ENCODE assay signal across 2 cellular contexts in the genomic region with DNA sequence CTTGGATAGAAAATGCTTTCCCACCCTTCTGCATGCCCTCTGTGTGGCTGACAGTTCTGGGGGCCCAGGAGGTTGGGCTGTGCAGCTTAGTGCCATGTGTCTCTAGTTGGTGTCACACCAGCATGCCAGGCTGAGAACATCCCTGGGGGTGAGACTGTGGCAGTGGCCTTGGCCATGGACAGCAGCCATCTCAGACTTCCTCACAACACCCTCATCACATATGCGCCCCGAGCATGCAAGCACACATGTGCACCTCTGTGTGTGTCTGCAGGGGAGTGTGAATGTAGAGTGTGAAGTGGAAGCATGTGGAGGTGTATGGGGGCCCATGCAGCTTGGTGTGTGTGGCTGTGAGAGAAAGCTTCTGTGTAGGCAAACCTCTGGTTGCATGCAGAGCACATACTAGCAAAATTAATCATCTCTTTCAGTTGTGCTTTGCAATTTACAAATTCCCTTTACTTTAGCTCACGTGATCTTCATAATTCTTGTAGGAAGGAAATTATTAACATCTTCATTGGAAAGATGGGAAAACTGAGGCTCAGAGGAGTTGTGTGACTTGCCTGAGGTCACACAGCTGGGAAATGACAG.
A peak's percentile ranks its signal among the peaks of the same experiment; 100 is the strongest.
TF ChIP-seq lines count a peak whose summit lies in the region.

No MANE protein-coding gene starts in this region.

TF ChIP-seq in SK-N-SH, 30 proteins besides CTCF, POLR2A, EP300 and RAD21:
- TF ChIP-seq, protein P1, sequence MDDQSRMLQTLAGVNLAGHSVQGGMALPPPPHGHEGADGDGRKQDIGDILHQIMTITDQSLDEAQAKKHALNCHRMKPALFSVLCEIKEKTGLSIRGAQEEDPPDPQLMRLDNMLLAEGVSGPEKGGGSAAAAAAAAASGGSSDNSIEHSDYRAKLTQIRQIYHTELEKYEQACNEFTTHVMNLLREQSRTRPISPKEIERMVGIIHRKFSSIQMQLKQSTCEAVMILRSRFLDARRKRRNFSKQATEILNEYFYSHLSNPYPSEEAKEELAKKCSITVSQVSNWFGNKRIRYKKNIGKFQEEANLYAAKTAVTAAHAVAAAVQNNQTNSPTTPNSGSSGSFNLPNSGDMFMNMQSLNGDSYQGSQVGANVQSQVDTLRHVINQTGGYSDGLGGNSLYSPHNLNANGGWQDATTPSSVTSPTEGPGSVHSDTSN (IDR thresholded peaks at IDR 0.05): no peak
- TF ChIP-seq, protein P2, sequence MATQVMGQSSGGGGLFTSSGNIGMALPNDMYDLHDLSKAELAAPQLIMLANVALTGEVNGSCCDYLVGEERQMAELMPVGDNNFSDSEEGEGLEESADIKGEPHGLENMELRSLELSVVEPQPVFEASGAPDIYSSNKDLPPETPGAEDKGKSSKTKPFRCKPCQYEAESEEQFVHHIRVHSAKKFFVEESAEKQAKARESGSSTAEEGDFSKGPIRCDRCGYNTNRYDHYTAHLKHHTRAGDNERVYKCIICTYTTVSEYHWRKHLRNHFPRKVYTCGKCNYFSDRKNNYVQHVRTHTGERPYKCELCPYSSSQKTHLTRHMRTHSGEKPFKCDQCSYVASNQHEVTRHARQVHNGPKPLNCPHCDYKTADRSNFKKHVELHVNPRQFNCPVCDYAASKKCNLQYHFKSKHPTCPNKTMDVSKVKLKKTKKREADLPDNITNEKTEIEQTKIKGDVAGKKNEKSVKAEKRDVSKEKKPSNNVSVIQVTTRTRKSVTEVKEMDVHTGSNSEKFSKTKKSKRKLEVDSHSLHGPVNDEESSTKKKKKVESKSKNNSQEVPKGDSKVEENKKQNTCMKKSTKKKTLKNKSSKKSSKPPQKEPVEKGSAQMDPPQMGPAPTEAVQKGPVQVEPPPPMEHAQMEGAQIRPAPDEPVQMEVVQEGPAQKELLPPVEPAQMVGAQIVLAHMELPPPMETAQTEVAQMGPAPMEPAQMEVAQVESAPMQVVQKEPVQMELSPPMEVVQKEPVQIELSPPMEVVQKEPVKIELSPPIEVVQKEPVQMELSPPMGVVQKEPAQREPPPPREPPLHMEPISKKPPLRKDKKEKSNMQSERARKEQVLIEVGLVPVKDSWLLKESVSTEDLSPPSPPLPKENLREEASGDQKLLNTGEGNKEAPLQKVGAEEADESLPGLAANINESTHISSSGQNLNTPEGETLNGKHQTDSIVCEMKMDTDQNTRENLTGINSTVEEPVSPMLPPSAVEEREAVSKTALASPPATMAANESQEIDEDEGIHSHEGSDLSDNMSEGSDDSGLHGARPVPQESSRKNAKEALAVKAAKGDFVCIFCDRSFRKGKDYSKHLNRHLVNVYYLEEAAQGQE (IDR thresholded peaks at IDR 0.05; ENCODE audit: low read depth, low read length): 0 out of 2 replicates have a peak, but pooled peaks have one; percentile 27
- no peak for TF ChIP-seq JUND (IDR thresholded peaks at IDR 0.05)

TF ChIP-seq in SK-N-SH treated with all-trans-retinoic acid at 6 μM for 48 hours, 23 proteins besides CTCF, POLR2A, EP300 and RAD21 (continued from another document):
- TF ChIP-seq, protein P3, sequence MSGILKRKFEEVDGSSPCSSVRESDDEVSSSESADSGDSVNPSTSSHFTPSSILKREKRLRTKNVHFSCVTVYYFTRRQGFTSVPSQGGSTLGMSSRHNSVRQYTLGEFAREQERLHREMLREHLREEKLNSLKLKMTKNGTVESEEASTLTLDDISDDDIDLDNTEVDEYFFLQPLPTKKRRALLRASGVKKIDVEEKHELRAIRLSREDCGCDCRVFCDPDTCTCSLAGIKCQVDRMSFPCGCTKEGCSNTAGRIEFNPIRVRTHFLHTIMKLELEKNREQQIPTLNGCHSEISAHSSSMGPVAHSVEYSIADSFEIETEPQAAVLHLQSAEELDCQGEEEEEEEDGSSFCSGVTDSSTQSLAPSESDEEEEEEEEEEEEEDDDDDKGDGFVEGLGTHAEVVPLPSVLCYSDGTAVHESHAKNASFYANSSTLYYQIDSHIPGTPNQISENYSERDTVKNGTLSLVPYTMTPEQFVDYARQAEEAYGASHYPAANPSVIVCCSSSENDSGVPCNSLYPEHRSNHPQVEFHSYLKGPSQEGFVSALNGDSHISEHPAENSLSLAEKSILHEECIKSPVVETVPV (CRISPR knock-in tag; IDR thresholded peaks at IDR 0.05): no peak
- TF ChIP-seq ZNF565 (CRISPR knock-in tag; conservative IDR thresholded peaks at IDR 0.05; ENCODE audit: low read depth): no peak
- no peak for TF ChIP-seq ZC3H10 (CRISPR knock-in tag; IDR thresholded peaks at IDR 0.05)
- TF ChIP-seq, protein P4, sequence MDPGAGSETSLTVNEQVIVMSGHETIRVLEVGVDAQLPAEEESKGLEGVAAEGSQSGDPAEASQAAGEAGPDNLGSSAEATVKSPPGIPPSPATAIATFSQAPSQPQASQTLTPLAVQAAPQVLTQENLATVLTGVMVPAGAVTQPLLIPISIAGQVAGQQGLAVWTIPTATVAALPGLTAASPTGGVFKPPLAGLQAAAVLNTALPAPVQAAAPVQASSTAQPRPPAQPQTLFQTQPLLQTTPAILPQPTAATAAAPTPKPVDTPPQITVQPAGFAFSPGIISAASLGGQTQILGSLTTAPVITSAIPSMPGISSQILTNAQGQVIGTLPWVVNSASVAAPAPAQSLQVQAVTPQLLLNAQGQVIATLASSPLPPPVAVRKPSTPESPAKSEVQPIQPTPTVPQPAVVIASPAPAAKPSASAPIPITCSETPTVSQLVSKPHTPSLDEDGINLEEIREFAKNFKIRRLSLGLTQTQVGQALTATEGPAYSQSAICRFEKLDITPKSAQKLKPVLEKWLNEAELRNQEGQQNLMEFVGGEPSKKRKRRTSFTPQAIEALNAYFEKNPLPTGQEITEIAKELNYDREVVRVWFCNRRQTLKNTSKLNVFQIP (CRISPR knock-in tag; IDR thresholded peaks at IDR 0.05; ENCODE audit: borderline replicate concordance, low read depth): no peak
- no peak for TF ChIP-seq TCF4 (CRISPR knock-in tag; IDR thresholded peaks at IDR 0.05; ENCODE audit: borderline replicate concordance)
- no peak for TF ChIP-seq PPARA (CRISPR knock-in tag; IDR thresholded peaks at IDR 0.05; ENCODE audit: borderline replicate concordance)
- no peak for TF ChIP-seq OSR1 (CRISPR knock-in tag; IDR thresholded peaks at IDR 0.05)
- TF ChIP-seq, protein P5, sequence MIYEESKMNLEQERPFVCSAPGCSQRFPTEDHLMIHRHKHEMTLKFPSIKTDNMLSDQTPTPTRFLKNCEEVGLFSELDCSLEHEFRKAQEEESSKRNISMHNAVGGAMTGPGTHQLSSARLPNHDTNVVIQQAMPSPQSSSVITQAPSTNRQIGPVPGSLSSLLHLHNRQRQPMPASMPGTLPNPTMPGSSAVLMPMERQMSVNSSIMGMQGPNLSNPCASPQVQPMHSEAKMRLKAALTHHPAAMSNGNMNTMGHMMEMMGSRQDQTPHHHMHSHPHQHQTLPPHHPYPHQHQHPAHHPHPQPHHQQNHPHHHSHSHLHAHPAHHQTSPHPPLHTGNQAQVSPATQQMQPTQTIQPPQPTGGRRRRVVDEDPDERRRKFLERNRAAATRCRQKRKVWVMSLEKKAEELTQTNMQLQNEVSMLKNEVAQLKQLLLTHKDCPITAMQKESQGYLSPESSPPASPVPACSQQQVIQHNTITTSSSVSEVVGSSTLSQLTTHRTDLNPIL (CRISPR knock-in tag; IDR thresholded peaks at IDR 0.05; ENCODE audit: low read depth): no peak
- no peak for TF ChIP-seq BACH2 (CRISPR knock-in tag; IDR thresholded peaks at IDR 0.05; ENCODE audit: borderline replicate concordance)
- TF ChIP-seq ZNF8 (CRISPR knock-in tag; IDR thresholded peaks at IDR 0.05): no peak
- no peak for TF ChIP-seq ZNF70 (CRISPR knock-in tag; IDR thresholded peaks at IDR 0.05)
- TF ChIP-seq ESRRG (CRISPR knock-in tag; IDR thresholded peaks at IDR 0.05): no peak
TF ChIP-seq in SK-N-SH treated with all-trans-retinoic acid at 6 μM for 48 hours: peak in this region for 0.
